2 cellular contexts compared by ENCODE assay signal in the genomic region with DNA sequence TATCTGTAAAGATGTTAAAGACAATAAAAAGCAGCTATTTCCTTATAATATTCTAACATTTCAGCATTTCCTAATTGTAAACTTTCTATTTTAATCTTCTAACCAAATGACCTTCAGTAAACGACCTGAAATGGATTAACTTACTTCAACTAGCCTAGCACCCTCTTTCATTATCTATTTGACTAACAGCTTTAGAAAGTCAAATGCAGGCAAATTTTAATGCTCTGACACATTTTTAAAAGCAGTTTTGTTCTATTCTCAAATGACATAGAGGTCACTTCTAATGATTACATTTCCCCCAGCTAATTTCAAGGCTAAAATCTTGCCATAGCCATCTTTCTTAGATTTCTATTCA.
TF ChIP-seq lines count a peak whose summit lies in the region.

No MANE protein-coding gene starts in this region.

TF ChIP-seq in SK-N-SH, 30 proteins besides CTCF, POLR2A, EP300 and RAD21 (continued from another document):
- TF ChIP-seq CHD2 (IDR thresholded peaks at IDR 0.05; ENCODE audit: low read length, partially characterized antibody) = no peak
- TF ChIP-seq FOXM1 (IDR thresholded peaks at IDR 0.05; ENCODE audit: low read depth) = no peak
- no peak for TF ChIP-seq FOSL2 (IDR thresholded peaks at IDR 0.05; ENCODE audit: borderline replicate concordance, low read depth)
- TF ChIP-seq MAX (IDR thresholded peaks at IDR 0.05; ENCODE audit: low read depth) = no peak
- TF ChIP-seq TAF1 (IDR thresholded peaks at IDR 0.05; ENCODE audit: borderline replicate concordance, low read depth, low read length) = no peak
- TF ChIP-seq SMC3 (IDR thresholded peaks at IDR 0.05; ENCODE audit: low read depth, low read length) = no peak
- TF ChIP-seq YY1 (IDR thresholded peaks at IDR 0.05; ENCODE audit: low read depth) = no peak
- TF ChIP-seq, protein P1, sequence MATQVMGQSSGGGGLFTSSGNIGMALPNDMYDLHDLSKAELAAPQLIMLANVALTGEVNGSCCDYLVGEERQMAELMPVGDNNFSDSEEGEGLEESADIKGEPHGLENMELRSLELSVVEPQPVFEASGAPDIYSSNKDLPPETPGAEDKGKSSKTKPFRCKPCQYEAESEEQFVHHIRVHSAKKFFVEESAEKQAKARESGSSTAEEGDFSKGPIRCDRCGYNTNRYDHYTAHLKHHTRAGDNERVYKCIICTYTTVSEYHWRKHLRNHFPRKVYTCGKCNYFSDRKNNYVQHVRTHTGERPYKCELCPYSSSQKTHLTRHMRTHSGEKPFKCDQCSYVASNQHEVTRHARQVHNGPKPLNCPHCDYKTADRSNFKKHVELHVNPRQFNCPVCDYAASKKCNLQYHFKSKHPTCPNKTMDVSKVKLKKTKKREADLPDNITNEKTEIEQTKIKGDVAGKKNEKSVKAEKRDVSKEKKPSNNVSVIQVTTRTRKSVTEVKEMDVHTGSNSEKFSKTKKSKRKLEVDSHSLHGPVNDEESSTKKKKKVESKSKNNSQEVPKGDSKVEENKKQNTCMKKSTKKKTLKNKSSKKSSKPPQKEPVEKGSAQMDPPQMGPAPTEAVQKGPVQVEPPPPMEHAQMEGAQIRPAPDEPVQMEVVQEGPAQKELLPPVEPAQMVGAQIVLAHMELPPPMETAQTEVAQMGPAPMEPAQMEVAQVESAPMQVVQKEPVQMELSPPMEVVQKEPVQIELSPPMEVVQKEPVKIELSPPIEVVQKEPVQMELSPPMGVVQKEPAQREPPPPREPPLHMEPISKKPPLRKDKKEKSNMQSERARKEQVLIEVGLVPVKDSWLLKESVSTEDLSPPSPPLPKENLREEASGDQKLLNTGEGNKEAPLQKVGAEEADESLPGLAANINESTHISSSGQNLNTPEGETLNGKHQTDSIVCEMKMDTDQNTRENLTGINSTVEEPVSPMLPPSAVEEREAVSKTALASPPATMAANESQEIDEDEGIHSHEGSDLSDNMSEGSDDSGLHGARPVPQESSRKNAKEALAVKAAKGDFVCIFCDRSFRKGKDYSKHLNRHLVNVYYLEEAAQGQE (IDR thresholded peaks at IDR 0.05; ENCODE audit: low read depth, low read length) = no peak
- TF ChIP-seq EZH2phosphoT487 (IDR thresholded peaks at IDR 0.05; ENCODE audit: borderline replicate concordance, low read depth) = no peak
- no peak for TF ChIP-seq RXRA (IDR thresholded peaks at IDR 0.05; ENCODE audit: borderline replicate concordance, low read depth)
- no peak for TF ChIP-seq RCOR1 (IDR thresholded peaks at IDR 0.05; ENCODE audit: low read length)

TF ChIP-seq in SK-N-SH treated with all-trans-retinoic acid at 6 μM for 48 hours, 23 proteins besides CTCF, POLR2A, EP300 and RAD21 (continued from another document):
- TF ChIP-seq, protein P2, sequence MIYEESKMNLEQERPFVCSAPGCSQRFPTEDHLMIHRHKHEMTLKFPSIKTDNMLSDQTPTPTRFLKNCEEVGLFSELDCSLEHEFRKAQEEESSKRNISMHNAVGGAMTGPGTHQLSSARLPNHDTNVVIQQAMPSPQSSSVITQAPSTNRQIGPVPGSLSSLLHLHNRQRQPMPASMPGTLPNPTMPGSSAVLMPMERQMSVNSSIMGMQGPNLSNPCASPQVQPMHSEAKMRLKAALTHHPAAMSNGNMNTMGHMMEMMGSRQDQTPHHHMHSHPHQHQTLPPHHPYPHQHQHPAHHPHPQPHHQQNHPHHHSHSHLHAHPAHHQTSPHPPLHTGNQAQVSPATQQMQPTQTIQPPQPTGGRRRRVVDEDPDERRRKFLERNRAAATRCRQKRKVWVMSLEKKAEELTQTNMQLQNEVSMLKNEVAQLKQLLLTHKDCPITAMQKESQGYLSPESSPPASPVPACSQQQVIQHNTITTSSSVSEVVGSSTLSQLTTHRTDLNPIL (CRISPR knock-in tag; IDR thresholded peaks at IDR 0.05; ENCODE audit: low read depth) = no peak
- TF ChIP-seq PPARA (CRISPR knock-in tag; IDR thresholded peaks at IDR 0.05; ENCODE audit: borderline replicate concordance) (no peak), ZNF565 (CRISPR knock-in tag; conservative IDR thresholded peaks at IDR 0.05; ENCODE audit: low read depth) (no peak), ARNTL (CRISPR knock-in tag; IDR thresholded peaks at IDR 0.05; ENCODE audit: borderline replicate concordance, low read depth) (no peak), ZFP30 (CRISPR knock-in tag; IDR thresholded peaks at IDR 0.05) (no peak), ZFP3 (CRISPR knock-in tag; IDR thresholded peaks at IDR 0.05) (no peak)
- TF ChIP-seq, protein P3, sequence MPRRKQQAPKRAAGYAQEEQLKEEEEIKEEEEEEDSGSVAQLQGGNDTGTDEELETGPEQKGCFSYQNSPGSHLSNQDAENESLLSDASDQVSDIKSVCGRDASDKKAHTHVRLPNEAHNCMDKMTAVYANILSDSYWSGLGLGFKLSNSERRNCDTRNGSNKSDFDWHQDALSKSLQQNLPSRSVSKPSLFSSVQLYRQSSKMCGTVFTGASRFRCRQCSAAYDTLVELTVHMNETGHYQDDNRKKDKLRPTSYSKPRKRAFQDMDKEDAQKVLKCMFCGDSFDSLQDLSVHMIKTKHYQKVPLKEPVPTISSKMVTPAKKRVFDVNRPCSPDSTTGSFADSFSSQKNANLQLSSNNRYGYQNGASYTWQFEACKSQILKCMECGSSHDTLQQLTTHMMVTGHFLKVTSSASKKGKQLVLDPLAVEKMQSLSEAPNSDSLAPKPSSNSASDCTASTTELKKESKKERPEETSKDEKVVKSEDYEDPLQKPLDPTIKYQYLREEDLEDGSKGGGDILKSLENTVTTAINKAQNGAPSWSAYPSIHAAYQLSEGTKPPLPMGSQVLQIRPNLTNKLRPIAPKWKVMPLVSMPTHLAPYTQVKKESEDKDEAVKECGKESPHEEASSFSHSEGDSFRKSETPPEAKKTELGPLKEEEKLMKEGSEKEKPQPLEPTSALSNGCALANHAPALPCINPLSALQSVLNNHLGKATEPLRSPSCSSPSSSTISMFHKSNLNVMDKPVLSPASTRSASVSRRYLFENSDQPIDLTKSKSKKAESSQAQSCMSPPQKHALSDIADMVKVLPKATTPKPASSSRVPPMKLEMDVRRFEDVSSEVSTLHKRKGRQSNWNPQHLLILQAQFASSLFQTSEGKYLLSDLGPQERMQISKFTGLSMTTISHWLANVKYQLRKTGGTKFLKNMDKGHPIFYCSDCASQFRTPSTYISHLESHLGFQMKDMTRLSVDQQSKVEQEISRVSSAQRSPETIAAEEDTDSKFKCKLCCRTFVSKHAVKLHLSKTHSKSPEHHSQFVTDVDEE (CRISPR knock-in tag; IDR thresholded peaks at IDR 0.05) = no peak
